15 cellular contexts compared by ENCODE assay signal in the genomic region with DNA sequence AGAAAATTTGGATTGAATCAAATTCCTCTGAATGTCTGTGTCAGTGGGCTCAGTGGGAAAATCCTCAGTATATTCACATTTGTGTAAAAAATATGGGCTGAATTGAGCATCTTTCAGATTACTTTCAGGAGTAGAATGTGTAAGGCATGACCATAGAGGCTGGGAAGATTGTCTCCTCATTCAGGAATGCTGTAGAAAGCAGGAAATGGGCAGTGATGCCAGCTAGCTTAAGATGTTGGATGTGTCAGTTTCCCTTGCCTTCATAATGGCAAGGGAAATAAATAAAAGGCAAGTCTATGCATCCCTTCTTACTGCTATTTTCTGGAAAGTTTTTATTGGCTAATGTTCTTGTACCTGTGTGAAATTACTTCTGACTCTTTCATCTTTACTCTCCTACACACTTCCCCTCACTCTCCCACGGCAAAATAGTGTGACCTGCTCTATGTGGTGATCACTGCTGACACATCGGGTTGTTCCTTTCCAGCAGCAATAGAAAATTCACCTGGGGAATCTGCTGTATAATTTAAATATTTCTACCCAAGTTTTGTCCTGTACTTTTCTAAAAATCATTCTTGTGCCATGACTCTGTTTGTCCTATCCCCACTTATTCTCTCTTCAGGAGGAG.
DNase-seq lines count a peak whose midpoint lies in the region; ATAC-seq, FAIRE-seq and TF ChIP-seq lines count a peak whose summit lies in the region.
"Had no signal": no experiment of that assay in that cellular context is flagged by ENCODE, and none has a peak within 500 bp of the region (broad histone marks: within the 10 kb centered on the region; RNA-seq: fewer than 3 reads in every experiment).

No MANE protein-coding gene starts in this region.

- no peaks in the 10 kb centered on the region for H3K9me3 ChIP-seq in astrocyte (ENCODE audit: insufficient read depth, low read depth, low read length)
- H3K9me3 ChIP-seq in esophagus squamous epithelium = no peaks in the 10 kb centered on the region

- H3K4me2 ChIP-seq in astrocyte (ENCODE audit: low read length) = no peak overlapping the region

- DNase-seq in ELR (ENCODE audit: low read depth) (peak; percentile 48), astrocyte (ENCODE audit: low read depth) (peak; percentile 27), HUDEP-2 (lab: John Stamatoyannopoulos, UW; ENCODE audit: unreplicated experiment in 76 of 76) (no peak), esophagus squamous epithelium (lab: John Stamatoyannopoulos, UW) (no peak)
- DNase-seq: activated CD8-positive, alpha-beta memory T cell treated with anti-CD3 and anti-CD28 coated beads, Interleukin-2, amount 10 ng/mL, durations not matched to agents 7 days and 5 days; activated naive CD8-positive, alpha-beta T cell treated with anti-CD3 and anti-CD28 coated beads, Interleukin-2, amount 10 ng/mL, durations not matched to agents 7 days and 5 days; MM.1S; NCI-H2227 treated with DMSO at 0.1 percent for 48 hours; PC-3; stimulated activated naive CD4-positive, alpha-beta T cell had no signal

- peak; percentile 79 for ATAC-seq in GM21360 (IDR thresholded peaks at IDR 0.05; ENCODE audit: unreplicated experiment)
- ATAC-seq in HG02885 (IDR thresholded peaks at IDR 0.05; ENCODE audit: poor library complexity, unreplicated experiment) = peak; percentile 73
- ATAC-seq in activated CD4-positive, CD25-positive, alpha-beta regulatory T cell treated with anti-CD3 and anti-CD28 coated beads, Interleukin-2, amount 50 U/mL, for 24 hours = no peak
- ATAC-seq in GM18907 (IDR thresholded peaks at IDR 0.05; ENCODE audit: unreplicated experiment) = no peak
- ATAC-seq: activated CD8-positive, alpha-beta memory T cell treated with anti-CD3 and anti-CD28 coated beads, Interleukin-2, amount 10 ng/mL, durations not matched to agents 7 days and 5 days; PC-3 had no signal

- H4K20me1 ChIP-seq in astrocyte (ENCODE audit: insufficient read depth, low read length) = peaks cover 68% of the 10 kb centered on the region

- 62 to 65% methylated on average over 2 of the region's 2 CpGs for WGBS in esophagus squamous epithelium, 2 donors

- H3K4me1 Mint-ChIP-seq in astrocyte (ENCODE audit: low read depth, unreplicated experiment) = peaks cover 11% of the 10 kb centered on the region
- H3K4me1 Mint-ChIP-seq: activated CD8-positive, alpha-beta memory T cell treated with anti-CD3 and anti-CD28 coated beads, Interleukin-2, amount 10 ng/mL, durations not matched to agents 7 days and 5 days; activated naive CD8-positive, alpha-beta T cell treated with anti-CD3 and anti-CD28 coated beads, Interleukin-2, amount 10 ng/mL, durations not matched to agents 7 days and 5 days had no signal

- TF ChIP-seq CTCF in astrocyte (IDR thresholded peaks at IDR 0.05; ENCODE audit: insufficient read depth, low read depth, low read length) (no peak), esophagus squamous epithelium (IDR thresholded peaks at IDR 0.05) (no peak)

- no peak overlapping the region for H3K4me3 Mint-ChIP-seq in astrocyte (ENCODE audit: unreplicated experiment)
- H3K4me3 Mint-ChIP-seq: activated CD8-positive, alpha-beta memory T cell treated with anti-CD3 and anti-CD28 coated beads, Interleukin-2, amount 10 ng/mL, durations not matched to agents 7 days and 5 days; activated naive CD8-positive, alpha-beta T cell treated with anti-CD3 and anti-CD28 coated beads, Interleukin-2, amount 10 ng/mL, durations not matched to agents 7 days and 5 days had no signal

- peaks cover 9% of the 10 kb centered on the region for H3K9me3 Mint-ChIP-seq in astrocyte (ENCODE audit: unreplicated experiment)

- no peak for FAIRE-seq in astrocyte (lab: Jason Lieb, UNC)
- FAIRE-seq: colon had no signal

- no peak overlapping the region for H3K9ac ChIP-seq in astrocyte (ENCODE audit: low read length)

- H3K27ac ChIP-seq in astrocyte (ENCODE audit: low read depth, low read length) (no peak overlapping the region), esophagus squamous epithelium (no peak overlapping the region)

- peaks cover 81% of the 10 kb centered on the region for H3K79me2 ChIP-seq in astrocyte (ENCODE audit: insufficient read depth, low read length)

- H3K4me1 ChIP-seq in astrocyte (ENCODE audit: insufficient read depth, low read length) (peaks cover 3% of the 10 kb centered on the region), esophagus squamous epithelium (peaks cover 0 to under 1% (median 0%) of the 10 kb centered on the region in 3 donors)

- H3K27me3 ChIP-seq in astrocyte (ENCODE audit: insufficient read depth, low read length) (no peaks in the 10 kb centered on the region), esophagus squamous epithelium (no peaks in the 10 kb centered on the region)

- peaks cover 15% of the 10 kb centered on the region for H3K36me3 Mint-ChIP-seq in astrocyte (ENCODE audit: low read depth, unreplicated experiment)
- H3K36me3 Mint-ChIP-seq: activated naive CD8-positive, alpha-beta T cell treated with anti-CD3 and anti-CD28 coated beads, Interleukin-2, amount 10 ng/mL, durations not matched to agents 7 days and 5 days had no signal

- no peak for TF ChIP-seq POLR2A in esophagus squamous epithelium (IDR thresholded peaks at IDR 0.05)

- peaks cover 5% of the 10 kb centered on the region for H3K36me3 ChIP-seq in astrocyte (ENCODE audit: insufficient read depth, low read length)
- no peaks in the 10 kb centered on the region for H3K36me3 ChIP-seq in esophagus squamous epithelium

- H2AFZ ChIP-seq in astrocyte (ENCODE audit: low read depth, low read length) = no peak overlapping the region

- H3K4me3 ChIP-seq in astrocyte (ENCODE audit: insufficient read depth, low read depth, low read length) (no peak overlapping the region), esophagus squamous epithelium (no peak overlapping the region)

- H3K27ac Mint-ChIP-seq in astrocyte (ENCODE audit: unreplicated experiment) = no peak overlapping the region
- H3K27ac Mint-ChIP-seq: activated CD8-positive, alpha-beta memory T cell treated with anti-CD3 and anti-CD28 coated beads, Interleukin-2, amount 10 ng/mL, durations not matched to agents 7 days and 5 days; activated naive CD8-positive, alpha-beta T cell treated with anti-CD3 and anti-CD28 coated beads, Interleukin-2, amount 10 ng/mL, durations not matched to agents 7 days and 5 days had no signal

- intact Hi-C loops in esophagus squamous epithelium (cut with DNase I) = no loop called here

- H3K27me3 Mint-ChIP-seq in astrocyte (ENCODE audit: low read depth, unreplicated experiment) = no peaks in the 10 kb centered on the region
- H3K27me3 Mint-ChIP-seq: activated CD8-positive, alpha-beta memory T cell treated with anti-CD3 and anti-CD28 coated beads, Interleukin-2, amount 10 ng/mL, durations not matched to agents 7 days and 5 days; activated naive CD8-positive, alpha-beta T cell treated with anti-CD3 and anti-CD28 coated beads, Interleukin-2, amount 10 ng/mL, durations not matched to agents 7 days and 5 days had no signal

Comparison
In these comparisons a context has a peak if more than half of its experiments do, and no peak if none do; other contexts are left out.
1. DNase-seq: peak in ELR (single experiment) and astrocyte (single experiment); none in HUDEP-2 (0 of 76) and esophagus squamous epithelium (single experiment).
2. ATAC-seq: peak in GM21360 (single experiment) and HG02885 (single experiment); none in activated CD4-positive, CD25-positive, alpha-beta regulatory T cell treated with anti-CD3 and anti-CD28 coated beads, Interleukin-2, amount 50 U/mL, for 24 hours (0 of 2) and GM18907 (single experiment).